ENCODE assay signal across 11 cellular contexts in genomic region chr12:45122776-45123380, GRCh38.
DNase-seq lines count a peak whose midpoint lies in the region; ATAC-seq, FAIRE-seq and TF ChIP-seq lines count a peak whose summit lies in the region.
"Had no signal": no experiment of that assay in that cellular context is flagged by ENCODE, and none has a peak within 500 bp of the region (broad histone marks: within the 10 kb centered on the region; RNA-seq: fewer than 3 reads in every experiment).

No MANE protein-coding gene starts in this region.

- POLR2A ChIA-PET in H1 (lab: Charles Lee; ENCODE audit: partially characterized antibody): no interaction called here

- TF ChIP-seq CTCF in H1 (IDR thresholded peaks at IDR 0.05; ENCODE audit: control extremely low read depth in 1 of 3, insufficient read depth in 1 of 3, low read depth in 1 of 3, low read length in 3 of 3) (peak in 2 of 3 experiments; percentile 60 to 71; a peak in 3 of 4 replicates), psoas muscle (IDR thresholded peaks at IDR 0.05) (peak; percentile 42), thyroid gland (IDR thresholded peaks at IDR 0.05) (peak in 1 of 6 experiments; percentile 16)

- no peaks in the 10 kb centered on the region for H3K4me1 Mint-ChIP-seq in stimulated activated naive B cell treated with anti-CD40 and anti-IgM and Interleukin-4, amounts not matched to agents 10 μg/mL and 1 μg/mL and 100 μg/mL, for 72 hours
- H3K4me1 Mint-ChIP-seq: memory B cell had no signal

- no peak overlapping the region for H3K4me3 ChIP-seq in H1 (ENCODE audit: extremely low read depth in 1 of 4, insufficient read depth in 2 of 4, low read depth in 3 of 4, low read length in 4 of 4)
- no peak overlapping the region for H3K4me3 ChIP-seq in psoas muscle
- H3K4me3 ChIP-seq in thyroid gland (replicated peaks in 1 of 3): no peak overlapping the region
- H3K4me3 ChIP-seq: BLaER1 treated with 17β-estradiol and CSF1 and Interleukin-3, amounts not matched to agents 10 nM and 100 nM had no signal

- H4K5ac ChIP-seq in H1 (ENCODE audit: insufficient read length, low read depth, low read length): no peak overlapping the region

- no peaks in the 10 kb centered on the region for H3K36me3 ChIP-seq in H1 (ENCODE audit: control insufficient read depth in 2 of 4, insufficient read depth in 4 of 4, low read length in 3 of 4)
- no peaks in the 10 kb centered on the region for H3K36me3 ChIP-seq in psoas muscle (ENCODE audit: insufficient read depth in 1 of 2, low read depth in 1 of 2)
- no peaks in the 10 kb centered on the region for H3K36me3 ChIP-seq in thyroid gland
- H3K36me3 ChIP-seq: BLaER1 treated with 17β-estradiol and CSF1 and Interleukin-3, amounts not matched to agents 10 nM and 100 nM had no signal

- intact Hi-C loops in psoas muscle (cut with DNase I) (no loop called here), thyroid gland (cut with DNase I) (no loop called here)

- H3K18ac ChIP-seq in H1 (ENCODE audit: extremely low read depth, low read length): no peak overlapping the region

- no peak overlapping the region for H2AK5ac ChIP-seq in H1 (ENCODE audit: low read depth, low read length)

- H2BK20ac ChIP-seq in H1 (ENCODE audit: low read length): no peak overlapping the region

- no peaks in the 10 kb centered on the region for H4K20me1 ChIP-seq in H1 (replicated peaks in 1 of 2; ENCODE audit: control insufficient read depth in 1 of 2, insufficient read depth in 2 of 2, low read length in 2 of 2)
- H4K20me1 ChIP-seq: BLaER1 treated with 17β-estradiol and CSF1 and Interleukin-3, amounts not matched to agents 10 nM and 100 nM had no signal

- H2AFZ ChIP-seq in H1 (ENCODE audit: low read length): no peak overlapping the region

- DNase-seq in NCI-H146 (lab: John Stamatoyannopoulos, UW) (peak; percentile 20), NCI-H146 treated with DMSO at 0.1 percent for 48 hours (lab: John Stamatoyannopoulos, UW; ENCODE audit: unreplicated experiment) (no peak), NCI-H460 (ENCODE audit: extremely low read depth, low read depth) (peak; percentile 36), H1 (ENCODE audit: low read depth in 1 of 2, low spot score in 2 of 2) (no peak), psoas muscle (no peak), thyroid gland (no peak)
- DNase-seq in stimulated activated naive B cell treated with anti-CD40 and anti-IgM and Interleukin-4, amounts not matched to agents 10 μg/mL and 1 μg/mL and 100 μg/mL, for 72 hours: no peak
- DNase-seq: activated T-cell treated with anti-CD3 and anti-CD28 coated beads, Interleukin-2, amount 50 U/mL, for 72 hours had no signal

- H2BK15ac ChIP-seq in H1 (ENCODE audit: low read length): no peak overlapping the region

- FAIRE-seq in H1 (lab: Jason Lieb, UNC): peak; percentile 80

- H3K23me2 ChIP-seq in H1 (ENCODE audit: low read depth, low read length): no peaks in the 10 kb centered on the region

- H3K23ac ChIP-seq in H1 (ENCODE audit: insufficient read length): no peak overlapping the region

- H3K27me3 ChIP-seq in H1 (replicated peaks in 1 of 4; ENCODE audit: control insufficient read depth in 3 of 4, extremely low read depth in 1 of 4, insufficient read depth in 3 of 4, low read length in 3 of 4) (no peaks in the 10 kb centered on the region), psoas muscle (ENCODE audit: insufficient read depth in 3 of 3, low read length in 2 of 3) (no peaks in the 10 kb centered on the region), thyroid gland (no peaks in the 10 kb centered on the region)
- H3K27me3 ChIP-seq: BLaER1 treated with 17β-estradiol and CSF1 and Interleukin-3, amounts not matched to agents 10 nM and 100 nM had no signal

- H2BK120ac ChIP-seq in H1 (replicated peaks; ENCODE audit: low read depth, low read length): no peak overlapping the region

- H3K27me3 Mint-ChIP-seq in stimulated activated naive B cell treated with anti-CD40 and anti-IgM and Interleukin-4, amounts not matched to agents 10 μg/mL and 1 μg/mL and 100 μg/mL, for 72 hours: peaks cover 1% of the 10 kb centered on the region in 2 donors

- no peak overlapping the region for H3K27ac Mint-ChIP-seq in stimulated activated naive B cell treated with anti-CD40 and anti-IgM and Interleukin-4, amounts not matched to agents 10 μg/mL and 1 μg/mL and 100 μg/mL, for 72 hours
- H3K27ac Mint-ChIP-seq: activated T-cell treated with anti-CD3 and anti-CD28 coated beads, Interleukin-2, amount 50 U/mL, for 72 hours; memory B cell had no signal

- H2BK12ac ChIP-seq in H1 (ENCODE audit: low read depth, low read length): no peak overlapping the region

- no peak overlapping the region for H3K4me3 Mint-ChIP-seq in stimulated activated naive B cell treated with anti-CD40 and anti-IgM and Interleukin-4, amounts not matched to agents 10 μg/mL and 1 μg/mL and 100 μg/mL, for 72 hours
- H3K4me3 Mint-ChIP-seq: activated T-cell treated with anti-CD3 and anti-CD28 coated beads, Interleukin-2, amount 50 U/mL, for 72 hours; memory B cell had no signal

- H3K4ac ChIP-seq in H1 (replicated peaks; ENCODE audit: insufficient read length, low read depth, low read length): no peak overlapping the region

- no peak for TF ChIP-seq EP300 in H1 (IDR thresholded peaks at IDR 0.05; ENCODE audit: borderline replicate concordance in 1 of 2, low read depth in 2 of 2, low read length in 2 of 2)

- no peak overlapping the region for H4K91ac ChIP-seq in H1 (replicated peaks; ENCODE audit: insufficient read length, low read length)

- no peak overlapping the region for H3K56ac ChIP-seq in H1 (replicated peaks; ENCODE audit: insufficient read length, low read depth, low read length)

- no peak overlapping the region for H3K9ac ChIP-seq in H1 (replicated peaks in 1 of 4; ENCODE audit: extremely low read depth in 1 of 4, low read depth in 3 of 4, low read length in 3 of 4)
- H3K9ac ChIP-seq: BLaER1 treated with 17β-estradiol and CSF1 and Interleukin-3, amounts not matched to agents 10 nM and 100 nM had no signal

- H3K4me1 ChIP-seq in H1 (replicated peaks in 1 of 4; ENCODE audit: control insufficient read depth in 3 of 4, insufficient read depth in 4 of 4, low read length in 3 of 4) (no peaks in the 10 kb centered on the region), psoas muscle (peaks cover 9% of the 10 kb centered on the region), thyroid gland (no peaks in the 10 kb centered on the region)
- H3K4me1 ChIP-seq: BLaER1 treated with 17β-estradiol and CSF1 and Interleukin-3, amounts not matched to agents 10 nM and 100 nM had no signal

- WGBS in H1 (ENCODE audit: extremely low coverage in 1 of 2, insufficient coverage in 1 of 2, insufficient read length in 1 of 2, insufficient replicate concordance in 2 of 2, low coverage in 1 of 2, low lambda C conversion rate in 2 of 2, missing lambda C conversion rate in 1 of 2), 2 experiments: 71% methylated on average over 6 of the region's 6 CpGs; no CpG with 5 or more reads in 1 of the 2 experiments
- 62 to 65% (median 64%) methylated on average over 6 of the region's 6 CpGs for WGBS in psoas muscle, 3 donors
- WGBS in thyroid gland, 2 donors: 55 to 57% methylated on average over 6 of the region's 6 CpGs

- no peaks in the 10 kb centered on the region for H3K36me3 Mint-ChIP-seq in stimulated activated naive B cell treated with anti-CD40 and anti-IgM and Interleukin-4, amounts not matched to agents 10 μg/mL and 1 μg/mL and 100 μg/mL, for 72 hours
- H3K36me3 Mint-ChIP-seq: memory B cell had no signal

- H3K9me3 ChIP-seq in H1 (ENCODE audit: insufficient read depth in 2 of 2, low read depth in 1 of 2, low read length in 1 of 2) (no peaks in the 10 kb centered on the region), psoas muscle (no peaks in the 10 kb centered on the region), thyroid gland (no peaks in the 10 kb centered on the region)
- H3K9me3 ChIP-seq: BLaER1 treated with 17β-estradiol and CSF1 and Interleukin-3, amounts not matched to agents 10 nM and 100 nM had no signal

- H3K79me1 ChIP-seq in H1 (ENCODE audit: low read depth, low read length): no peaks in the 10 kb centered on the region

- no peak overlapping the region for H3K4me2 ChIP-seq in H1 (ENCODE audit: insufficient read depth in 1 of 2, low read depth in 2 of 2, low read length in 2 of 2)
- H3K4me2 ChIP-seq: BLaER1 treated with 17β-estradiol and CSF1 and Interleukin-3, amounts not matched to agents 10 nM and 100 nM had no signal

- no peak overlapping the region for H2BK5ac ChIP-seq in H1 (ENCODE audit: low read depth, low read length)

- ATAC-seq in psoas muscle (no peak), GM21515 (IDR thresholded peaks at IDR 0.05; ENCODE audit: unreplicated experiment) (no peak)
- no peak for ATAC-seq in stimulated activated naive B cell treated with anti-CD40 and anti-IgM and Interleukin-4, amounts not matched to agents 10 μg/mL and 1 μg/mL and 100 μg/mL, for 72 hours (replicated peaks)
- ATAC-seq: activated T-cell treated with anti-CD3 and anti-CD28 coated beads, Interleukin-2, amount 50 U/mL, for 72 hours had no signal

- no peak overlapping the region for H3K27ac ChIP-seq in H1 (ENCODE audit: low read depth, low read length)
- H3K27ac ChIP-seq in psoas muscle: no peak overlapping the region
- no peak overlapping the region for H3K27ac ChIP-seq in thyroid gland
- H3K27ac ChIP-seq: BLaER1 treated with 17β-estradiol and CSF1 and Interleukin-3, amounts not matched to agents 10 nM and 100 nM had no signal

- H3K79me2 ChIP-seq in H1 (ENCODE audit: control insufficient read depth in 1 of 2, insufficient read depth in 2 of 2, low read length in 2 of 2): no peaks in the 10 kb centered on the region

- no peak overlapping the region for H4K8ac ChIP-seq in H1 (ENCODE audit: extremely low read depth, insufficient read depth, low read length)

- H3K9me3 Mint-ChIP-seq in stimulated activated naive B cell treated with anti-CD40 and anti-IgM and Interleukin-4, amounts not matched to agents 10 μg/mL and 1 μg/mL and 100 μg/mL, for 72 hours: no peaks in the 10 kb centered on the region
- H3K9me3 Mint-ChIP-seq: activated T-cell treated with anti-CD3 and anti-CD28 coated beads, Interleukin-2, amount 50 U/mL, for 72 hours; memory B cell had no signal

- CTCF ChIA-PET in H1 (lab: Charles Lee; ENCODE audit: partially characterized antibody): interaction anchor here (0.6 to 8.8 kb wide), 14 partner anchors 11 to 434 kb away, joined by 3 to 64 read pairs (median 4); no protein-coding TSS in a partner anchor

- peak; percentile 85 to 88 for TF ChIP-seq RAD21 in H1 (IDR thresholded peaks at IDR 0.05 in 1 of 2, conservative IDR thresholded peaks at IDR 0.05 in 1 of 2; ENCODE audit: low read depth in 2 of 2, low read length in 2 of 2)

- H3K14ac ChIP-seq in H1 (ENCODE audit: insufficient read length): no peak overlapping the region

- no peak for TF ChIP-seq POLR2A in H1 (IDR thresholded peaks at IDR 0.05; ENCODE audit: control extremely low read depth in 1 of 2, low read depth in 2 of 2, low read length in 2 of 2)
- TF ChIP-seq POLR2A in thyroid gland (IDR thresholded peaks at IDR 0.05): no peak

TF ChIP-seq in H1, 55 proteins besides CTCF, POLR2A, EP300 and RAD21 (continues in another document):
- no peak for TF ChIP-seq CREB1 (IDR thresholded peaks at IDR 0.05)
- no peak for TF ChIP-seq SRF (IDR thresholded peaks at IDR 0.05; ENCODE audit: low read depth, low read length)
- TF ChIP-seq CHD2 (IDR thresholded peaks at IDR 0.05; ENCODE audit: low read length): no peak
- no peak for TF ChIP-seq POLR2AphosphoS5 (IDR thresholded peaks at IDR 0.05; ENCODE audit: low read depth, low read length)
- no peak for TF ChIP-seq NRF1 (IDR thresholded peaks at IDR 0.05; ENCODE audit: low read depth, low read length)
- no peak for TF ChIP-seq CBX5 (IDR thresholded peaks at IDR 0.05; ENCODE audit: low read depth, low read length)

Comparison
In these comparisons a context has a peak if more than half of its experiments do, and no peak if none do; other contexts are left out.
1. DNase-seq: peak in NCI-H146 (single experiment) and NCI-H460 (single experiment); none in NCI-H146 treated with DMSO at 0.1 percent for 48 hours (single experiment), H1 (0 of 2), psoas muscle (0 of 2), thyroid gland (0 of 2) and stimulated activated naive B cell treated with anti-CD40 and anti-IgM and Interleukin-4, amounts not matched to agents 10 μg/mL and 1 μg/mL and 100 μg/mL, for 72 hours (single experiment).